In genomic region chr3:157075693-157076420, GRCh38 we compare ENCODE assay signal across 15 cellular contexts.
DNase-seq lines count a peak whose midpoint lies in the region; ATAC-seq and TF ChIP-seq lines count a peak whose summit lies in the region.
"Had no signal": no experiment of that assay in that cellular context is flagged by ENCODE, and none has a peak within 500 bp of the region (broad histone marks: within the 10 kb centered on the region; RNA-seq: fewer than 3 reads in every experiment).

No MANE protein-coding gene starts in this region.

- H3K4me3 ChIP-seq in right atrium auricular region (no peak overlapping the region), mesenchymal stem cell (ENCODE audit: insufficient read depth in 1 of 2, low read depth in 1 of 2, low read length in 2 of 2) (no peak overlapping the region), tibial artery (no peak overlapping the region), body of pancreas (no peak overlapping the region)

- peak overlapping the region; percentile 30 for H2AK5ac ChIP-seq in mesenchymal stem cell (ENCODE audit: low read length, severe bottlenecking)

- H3K18ac ChIP-seq in mesenchymal stem cell (ENCODE audit: low read depth in 1 of 2, low read length in 2 of 2): no peak overlapping the region

- H2BK12ac ChIP-seq in mesenchymal stem cell (ENCODE audit: low read length in 2 of 2): no peak overlapping the region

- H3K9ac ChIP-seq in mesenchymal stem cell (ENCODE audit: low read length): no peak overlapping the region

- peaks cover 31% of the 10 kb centered on the region for H3K4me1 Mint-ChIP-seq in activated T-helper 2 cell treated with anti-CD3 and anti-CD28 coated beads, Interferon-gamma antibody, Interleukin-2, Interleukin-4, amounts not matched to agents 10 μg/mL and 5 μg/mL and 100 μg/mL, durations not matched to agents 14 hours and 24 hours and 36 hours (ENCODE audit: low read depth)

- H3K4me2 ChIP-seq in mesenchymal stem cell (ENCODE audit: low read length, poor library complexity, severe bottlenecking): no peak overlapping the region

- no peak overlapping the region for H3K4ac ChIP-seq in mesenchymal stem cell (ENCODE audit: low read depth in 1 of 2, low read length in 2 of 2)

- no peak overlapping the region for H3K14ac ChIP-seq in mesenchymal stem cell (ENCODE audit: low read length in 2 of 2)

- no peak overlapping the region for H4K8ac ChIP-seq in mesenchymal stem cell (ENCODE audit: low read length)

- H3K27me3 ChIP-seq in right atrium auricular region: no peaks in the 10 kb centered on the region
- H3K27me3 ChIP-seq in mesenchymal stem cell (ENCODE audit: control insufficient read depth in 1 of 2, insufficient read depth in 1 of 2, low read length in 2 of 2): no peaks in the 10 kb centered on the region
- no peaks in the 10 kb centered on the region for H3K27me3 ChIP-seq in tibial artery
- no peaks in the 10 kb centered on the region for H3K27me3 ChIP-seq in body of pancreas
- H3K27me3 ChIP-seq: BE2C had no signal

- no peaks in the 10 kb centered on the region for H3K36me3 ChIP-seq in right atrium auricular region
- no peaks in the 10 kb centered on the region for H3K36me3 ChIP-seq in mesenchymal stem cell (ENCODE audit: control insufficient read depth in 1 of 2, insufficient read depth in 2 of 2, low read depth in 1 of 2, low read length in 2 of 2)
- no peaks in the 10 kb centered on the region for H3K36me3 ChIP-seq in tibial artery
- H3K36me3 ChIP-seq in body of pancreas (replicated peaks in 1 of 2; ENCODE audit: insufficient read depth in 1 of 2, low read depth in 2 of 2): no peaks in the 10 kb centered on the region
- H3K36me3 ChIP-seq: BE2C had no signal

- intact Hi-C loops in left cardiac atrium (cut with DNase I): no loop called here
- intact Hi-C loops in activated T-helper 2 cell treated with anti-CD3 and anti-CD28 coated beads, Interferon-gamma antibody, Interleukin-2, Interleukin-4, amounts not matched to agents 10 μg/mL and 5 μg/mL and 100 μg/mL, durations not matched to agents 14 hours and 24 hours and 36 hours (cut with micrococcal nuclease): no loop called here
- intact Hi-C loops in tibial artery (cut with DNase I; ENCODE audit: low total_unique reads): loop anchor here (10.0 kb wide), 1 partner anchor 1071 kb away; no protein-coding TSS in a partner anchor
- intact Hi-C loops in body of pancreas (cut with DNase I): loop anchor here (10.0 kb wide), 3 partner anchors 241 to 541 kb away; partner anchors contain the start of gene TIPARP

- H3K27me3 Mint-ChIP-seq in activated T-helper 2 cell treated with anti-CD3 and anti-CD28 coated beads, Interferon-gamma antibody, Interleukin-2, Interleukin-4, amounts not matched to agents 10 μg/mL and 5 μg/mL and 100 μg/mL, durations not matched to agents 14 hours and 24 hours and 36 hours (ENCODE audit: low read depth): no peaks in the 10 kb centered on the region
- H3K27me3 Mint-ChIP-seq: activated naive CD8-positive, alpha-beta T cell had no signal

- H2BK15ac ChIP-seq in mesenchymal stem cell (ENCODE audit: low read depth, poor library complexity, severe bottlenecking): no peak overlapping the region

- DNase-seq in left cardiac atrium (no peak), right atrium auricular region (ENCODE audit: low spot score) (no peak), mesenchymal stem cell (peak; percentile 10), tibial artery (no peak), 8988T (no peak), body of pancreas (no peak), activated gamma-delta T cell treated with Interleukin-2 at 50 U/mL for 16 hours (no peak)
- DNase-seq in activated T-helper 2 cell treated with anti-CD3 and anti-CD28 coated beads, Interferon-gamma antibody, Interleukin-2, Interleukin-4, amounts not matched to agents 10 μg/mL and 5 μg/mL and 100 μg/mL, durations not matched to agents 14 hours and 24 hours and 36 hours (ENCODE audit: low spot score): no peak
- DNase-seq: activated CD4-positive, alpha-beta T cell treated with anti-CD3 and anti-CD28 coated beads for 1 hour; BE2C; GDM1; NCI-H226; SHP77 treated with DMSO at 0.1 percent for 48 hours had no signal

- H3K4me3 Mint-ChIP-seq in activated T-helper 2 cell treated with anti-CD3 and anti-CD28 coated beads, Interferon-gamma antibody, Interleukin-2, Interleukin-4, amounts not matched to agents 10 μg/mL and 5 μg/mL and 100 μg/mL, durations not matched to agents 14 hours and 24 hours and 36 hours (ENCODE audit: low read depth): no peak overlapping the region
- H3K4me3 Mint-ChIP-seq: activated naive CD8-positive, alpha-beta T cell had no signal

- peak; percentile 36 to 54 for ATAC-seq in left cardiac atrium
- ATAC-seq in body of pancreas: no peak
- ATAC-seq: HCT116 had no signal

- H4K91ac ChIP-seq in mesenchymal stem cell (ENCODE audit: low read length): no peak overlapping the region

- H2BK5ac ChIP-seq in mesenchymal stem cell (ENCODE audit: low read depth, low read length, poor library complexity, severe bottlenecking): no peak overlapping the region

- TF ChIP-seq CTCF in right atrium auricular region (IDR thresholded peaks at IDR 0.05) (no peak), tibial artery (IDR thresholded peaks at IDR 0.05) (no peak), body of pancreas (IDR thresholded peaks at IDR 0.05) (no peak)

- H3K79me1 ChIP-seq in mesenchymal stem cell (replicated peaks; ENCODE audit: low read length, poor library complexity, severe bottlenecking): no peaks in the 10 kb centered on the region

- no peaks in the 10 kb centered on the region for H3K9me3 ChIP-seq in right atrium auricular region
- H3K9me3 ChIP-seq in mesenchymal stem cell (ENCODE audit: control insufficient read depth, low read length): no peaks in the 10 kb centered on the region
- no peaks in the 10 kb centered on the region for H3K9me3 ChIP-seq in tibial artery
- H3K9me3 ChIP-seq in body of pancreas: no peaks in the 10 kb centered on the region
- H3K9me3 ChIP-seq: BE2C had no signal

- H3K4me1 ChIP-seq in right atrium auricular region (peaks cover 0 to 42% of the 10 kb centered on the region in 2 donors), mesenchymal stem cell (ENCODE audit: control insufficient read depth, insufficient read depth, low read depth, low read length) (peaks cover 14% of the 10 kb centered on the region), tibial artery (peaks cover under 1 to 35% (median 26%) of the 10 kb centered on the region in 4 donors), body of pancreas (peaks cover 24% of the 10 kb centered on the region)

- no peak overlapping the region for H3K23ac ChIP-seq in mesenchymal stem cell (ENCODE audit: low read length in 2 of 2)

- no peak for TF ChIP-seq POLR2A in body of pancreas (IDR thresholded peaks at IDR 0.05)

- no peak overlapping the region for H2BK120ac ChIP-seq in mesenchymal stem cell (ENCODE audit: low read depth, low read length)

- H3K27ac Mint-ChIP-seq in activated T-helper 2 cell treated with anti-CD3 and anti-CD28 coated beads, Interferon-gamma antibody, Interleukin-2, Interleukin-4, amounts not matched to agents 10 μg/mL and 5 μg/mL and 100 μg/mL, durations not matched to agents 14 hours and 24 hours and 36 hours: peak overlapping the region; percentile 3
- H3K27ac Mint-ChIP-seq: activated naive CD8-positive, alpha-beta T cell had no signal

- H3K36me3 Mint-ChIP-seq in activated T-helper 2 cell treated with anti-CD3 and anti-CD28 coated beads, Interferon-gamma antibody, Interleukin-2, Interleukin-4, amounts not matched to agents 10 μg/mL and 5 μg/mL and 100 μg/mL, durations not matched to agents 14 hours and 24 hours and 36 hours (ENCODE audit: low read depth): no peaks in the 10 kb centered on the region
- H3K36me3 Mint-ChIP-seq: activated naive CD8-positive, alpha-beta T cell had no signal

- 80% methylated on average over 6 of the region's 7 CpGs for WGBS in mesenchymal stem cell
- 63 to 67% methylated on average over 7 of the region's 7 CpGs for WGBS in body of pancreas, 2 donors

- H3K9me3 Mint-ChIP-seq in activated T-helper 2 cell treated with anti-CD3 and anti-CD28 coated beads, Interferon-gamma antibody, Interleukin-2, Interleukin-4, amounts not matched to agents 10 μg/mL and 5 μg/mL and 100 μg/mL, durations not matched to agents 14 hours and 24 hours and 36 hours: no peaks in the 10 kb centered on the region

- H3K27ac ChIP-seq in right atrium auricular region (peak overlapping the region in 1 of 2 donors; percentile 75), mesenchymal stem cell (ENCODE audit: low read length, poor library complexity, severe bottlenecking) (no peak overlapping the region), tibial artery (peak overlapping the region; percentile 66 to 70), body of pancreas (no peak overlapping the region)

- H2AFZ ChIP-seq in mesenchymal stem cell (ENCODE audit: low read depth, low read length): no peak overlapping the region

Comparison
In these comparisons a context has a peak if more than half of its experiments do, and no peak if none do; other contexts are left out.
1. H3K27ac ChIP-seq: peak in tibial artery (2 of 2); none in mesenchymal stem cell (single experiment) and body of pancreas (0 of 4).
2. intact Hi-C loops: an anchor here in tibial artery (10.0 kb wide) and body of pancreas (10.0 kb wide); none called in left cardiac atrium and activated T-helper 2 cell treated with anti-CD3 and anti-CD28 coated beads, Interferon-gamma antibody, Interleukin-2, Interleukin-4, amounts not matched to agents 10 μg/mL and 5 μg/mL and 100 μg/mL, durations not matched to agents 14 hours and 24 hours and 36 hours.